ENCODE assay signal across 8 cellular contexts in genomic region chr17:49968380-49969133, GRCh38. TPM values are rescaled to one million over a fixed set of nuclear protein-coding genes. Genes with fewer than 3 reads are reported as not detected.
DNase-seq lines count a peak whose midpoint lies in the region; ATAC-seq and TF ChIP-seq lines count a peak whose summit lies in the region.

No MANE protein-coding gene starts in this region.

- no peak for TF ChIP-seq CTCF in OCI-LY1 (IDR thresholded peaks at IDR 0.05; ENCODE audit: low read length)
- TF ChIP-seq CTCF in fibroblast of lung (conservative IDR thresholded peaks at IDR 0.05 in 1 of 2, IDR thresholded peaks at IDR 0.05 in 1 of 2; ENCODE audit: low read depth in 1 of 2, low read length in 2 of 2), result no peak
- TF ChIP-seq CTCF in neutrophil (IDR thresholded peaks at IDR 0.05), result no peak
- no peak for TF ChIP-seq CTCF in tibial artery (IDR thresholded peaks at IDR 0.05)

- H3K9me3 ChIP-seq in OCI-LY1 (ENCODE audit: low read length) (no peaks in the 10 kb centered on the region), fibroblast of lung (ENCODE audit: control insufficient read depth, insufficient read depth, low read depth, low read length) (no peaks in the 10 kb centered on the region), neutrophil (no peaks in the 10 kb centered on the region), tibial artery (no peaks in the 10 kb centered on the region)

- H3K9me2 ChIP-seq in OCI-LY1 (ENCODE audit: low read depth, low read length), result no peaks in the 10 kb centered on the region

- H3K4me2 ChIP-seq in OCI-LY1 (ENCODE audit: low read length) (peak overlapping the region; percentile 97), fibroblast of lung (ENCODE audit: extremely low read depth, insufficient read depth, low read length) (peak overlapping the region; percentile 71)

- H3K9ac ChIP-seq in OCI-LY1 (ENCODE audit: low read length) (peak overlapping the region; percentile 78), fibroblast of lung (ENCODE audit: insufficient read depth, low read length) (no peak overlapping the region)

- H3K4me3 ChIP-seq in OCI-LY1 (ENCODE audit: low read depth, low read length, poor library complexity, severe bottlenecking), result peak overlapping the region; percentile 81
- peak overlapping the region; percentile 13 to 33 (median 26) for H3K4me3 ChIP-seq in fibroblast of lung (replicated peaks in 1 of 4; ENCODE audit: control extremely low read depth in 1 of 4, insufficient read depth in 1 of 4, low read depth in 3 of 4, low read length in 4 of 4)
- H3K4me3 ChIP-seq in neutrophil (ENCODE audit: low read depth in 1 of 2, low read length in 1 of 2), result peak overlapping the region; percentile 58 to 63
- H3K4me3 ChIP-seq in tibial artery, result peak overlapping the region; percentile 28 to 50

- peak; percentile 83 for DNase-seq in EL
- peak; percentile 71 for DNase-seq in activated T-cell treated with anti-CD3 and anti-CD28 coated beads, Interleukin-2, amount 50 U/mL, for 1 hour
- peak; percentile 44 to 69 for DNase-seq in fibroblast of lung (ENCODE audit: low read depth in 2 of 2)
- DNase-seq in tibial artery, result peak in 1 of 2 donors; percentile 30
- no peak for DNase-seq in kidney glomerular epithelial cell (lab: John Stamatoyannopoulos, UW)

- H3K79me2 ChIP-seq in OCI-LY1 (ENCODE audit: insufficient read depth, low read length) (no peaks in the 10 kb centered on the region), fibroblast of lung (ENCODE audit: control insufficient read depth, insufficient read depth, low read length) (no peaks in the 10 kb centered on the region)

- H3K27ac ChIP-seq in OCI-LY1 (ENCODE audit: low read depth, low read length, poor library complexity, severe bottlenecking) (no peak overlapping the region), fibroblast of lung (ENCODE audit: insufficient read depth, low read length) (no peak overlapping the region), neutrophil (no peak overlapping the region), tibial artery (no peak overlapping the region)

- intact Hi-C loops in tibial artery (cut with DNase I; ENCODE audit: low total_unique reads), result no loop called here

- no peaks in the 10 kb centered on the region; the same call in 1 of the 2 replicates for H3F3A ChIP-seq in OCI-LY1 (ENCODE audit: insufficient read depth, low read length)

- H3K27me3 ChIP-seq in OCI-LY1 (ENCODE audit: insufficient read depth, low read length) (peaks cover 9% of the 10 kb centered on the region; the same call in 1 of the 2 replicates), fibroblast of lung (ENCODE audit: control insufficient read depth, insufficient read depth, low read length) (peaks cover 95% of the 10 kb centered on the region), neutrophil (peaks cover 100% of the 10 kb centered on the region), tibial artery (peaks cover 21 to 100% of the 10 kb centered on the region in 2 donors)

- no peaks in the 10 kb centered on the region for H4K20me1 ChIP-seq in OCI-LY1 (ENCODE audit: insufficient read depth, low read length)
- no peaks in the 10 kb centered on the region for H4K20me1 ChIP-seq in fibroblast of lung (ENCODE audit: control insufficient read depth, extremely low read depth, insufficient read depth, low read length)

- H2AFZ ChIP-seq in OCI-LY1 (ENCODE audit: low read length) (peak overlapping the region; percentile 24; the same call in 1 of the 2 replicates), fibroblast of lung (ENCODE audit: low read length) (no peak overlapping the region)

- H3K4me1 ChIP-seq in OCI-LY1 (ENCODE audit: insufficient read depth, low read length, severe bottlenecking) (peaks cover 11% of the 10 kb centered on the region), fibroblast of lung (ENCODE audit: control insufficient read depth, extremely low read depth, insufficient read depth, low read length) (peaks cover 5% of the 10 kb centered on the region), neutrophil (ENCODE audit: control insufficient read depth in 1 of 2, insufficient read depth in 1 of 2, low read depth in 1 of 2, low read length in 1 of 2) (peaks cover 21 to 30% of the 10 kb centered on the region in 2 experiments), tibial artery (peaks cover 0 to 64% (median 42%) of the 10 kb centered on the region in 4 donors)

- ATAC-seq in HG03066 (IDR thresholded peaks at IDR 0.05; ENCODE audit: low read depth, unreplicated experiment), result peak; percentile 46

- H3K36me3 ChIP-seq in OCI-LY1 (ENCODE audit: insufficient read depth, low read length) (no peaks in the 10 kb centered on the region), fibroblast of lung (ENCODE audit: control insufficient read depth, insufficient read depth, low read length) (no peaks in the 10 kb centered on the region), neutrophil (no peaks in the 10 kb centered on the region), tibial artery (no peaks in the 10 kb centered on the region)

RNA-seq across cellular contexts. Expression of gene DLX4, which starts 0.4 kb away (rescaled TPM):
- total RNA-seq in fibroblast of lung, result not detected in 2 replicates
- not detected in 2 replicates for polyA plus RNA-seq in fibroblast of lung
- not detected in 2 replicates for polyA plus RNA-seq in fibroblast of lung (2012)
- not detected in 2 replicates for polyA minus RNA-seq in fibroblast of lung (ENCODE audit: low replicate concordance)

RNA-seq across cellular contexts. Expression of gene DLX3, which starts 26.5 kb away (rescaled TPM):
- not detected in 2 replicates for total RNA-seq in fibroblast of lung
- not detected in 2 replicates for polyA plus RNA-seq in fibroblast of lung
- polyA plus RNA-seq in fibroblast of lung (2012), result not detected in 2 replicates
- polyA minus RNA-seq in fibroblast of lung (ENCODE audit: low replicate concordance), result not detected in 2 replicates

Comparison
In these comparisons a context has a peak if more than half of its experiments do, and no peak if none do; other contexts are left out.
1. H3K4me3 ChIP-seq: peak in every context shown above with its lines; median percentile 81 in OCI-LY1; 60 in neutrophil; 39 in tibial artery; 26 in fibroblast of lung.